Comparison of ENCODE assay signal across 23 cellular contexts in the genomic region with DNA sequence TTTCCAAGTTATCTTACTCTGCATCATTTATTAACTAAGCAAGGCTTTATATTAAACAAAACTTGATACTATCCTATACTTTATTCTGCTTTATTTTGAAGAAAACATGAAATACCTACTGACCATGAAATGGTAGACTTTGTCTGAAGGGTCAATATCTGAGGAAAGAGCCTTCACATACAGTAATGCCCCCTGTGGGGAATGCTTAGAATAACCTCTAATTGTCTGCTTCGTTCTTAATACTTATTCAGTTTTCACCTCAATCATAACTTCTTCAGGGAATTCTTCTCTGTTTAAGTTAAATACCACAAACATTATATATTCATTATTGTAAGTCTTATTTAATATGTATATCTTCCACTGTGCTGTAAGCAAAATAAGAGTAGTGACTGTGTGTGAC.
"Had no signal": no experiment of that assay in that cellular context is flagged by ENCODE, and none has a peak within 500 bp of the region (broad histone marks: within the 10 kb centered on the region; RNA-seq: fewer than 3 reads in every experiment).

No MANE protein-coding gene starts in this region.

- H3K4me1 Mint-ChIP-seq: naive B cell; nephron; stimulated activated naive B cell treated with anti-CD40 and anti-IgM and Interleukin-4, amounts not matched to agents 10 μg/mL and 1 μg/mL and 100 μg/mL, for 72 hours had no signal

- H3K27me3 ChIP-seq: colonic mucosa, heart left ventricle, neutrophil, sigmoid colon, stomach, transverse colon had no signal

- H3K36me3 Mint-ChIP-seq: naive B cell; stimulated activated naive B cell treated with anti-CD40 and anti-IgM and Interleukin-4, amounts not matched to agents 10 μg/mL and 1 μg/mL and 100 μg/mL, for 72 hours had no signal

- H3K27ac Mint-ChIP-seq: naive B cell; nephron; stimulated activated naive B cell treated with anti-CD40 and anti-IgM and Interleukin-4, amounts not matched to agents 10 μg/mL and 1 μg/mL and 100 μg/mL, for 72 hours had no signal

- H3K9me3 ChIP-seq: colonic mucosa, heart left ventricle, neutrophil, psoas muscle, sigmoid colon, stomach, thoracic aorta, transverse colon had no signal

- ATAC-seq: heart left ventricle; left colon; left ventricle myocardium superior; psoas muscle; stimulated activated naive B cell treated with anti-CD40 and anti-IgM and Interleukin-4, amounts not matched to agents 10 μg/mL and 1 μg/mL and 100 μg/mL, for 72 hours had no signal

- H3K4me3 ChIP-seq: colonic mucosa, heart left ventricle, lung, psoas muscle, sigmoid colon, skin epidermis, stomach, thoracic aorta, transverse colon had no signal

- H3K4me3 Mint-ChIP-seq: naive B cell; nephron; stimulated activated naive B cell treated with anti-CD40 and anti-IgM and Interleukin-4, amounts not matched to agents 10 μg/mL and 1 μg/mL and 100 μg/mL, for 72 hours had no signal

- H3K9me3 Mint-ChIP-seq: naive B cell; nephron; stimulated activated naive B cell treated with anti-CD40 and anti-IgM and Interleukin-4, amounts not matched to agents 10 μg/mL and 1 μg/mL and 100 μg/mL, for 72 hours had no signal

- H3K27ac ChIP-seq: colonic mucosa, heart left ventricle, neutrophil, psoas muscle, sigmoid colon, skin epidermis, stomach, thoracic aorta, transverse colon had no signal

- H3K27me3 Mint-ChIP-seq: naive B cell; stimulated activated naive B cell treated with anti-CD40 and anti-IgM and Interleukin-4, amounts not matched to agents 10 μg/mL and 1 μg/mL and 100 μg/mL, for 72 hours had no signal

- H3K36me3 ChIP-seq: colonic mucosa, heart left ventricle, neutrophil, sigmoid colon, stomach, thoracic aorta, transverse colon had no signal

- DNase-seq: colonic mucosa; dermis blood vessel endothelial cell; foreskin melanocyte; heart left ventricle; hippocampal formation; left colon; left ventricle myocardium superior; mesenchymal stem cell; naive B cell; psoas muscle; retina; sigmoid colon; stimulated activated CD4-positive, alpha-beta T cell treated with anti-CD3 and anti-CD28 coated beads, Interleukin-2, amount 100 ng/mL, for 24 hours; stimulated activated CD4-positive, alpha-beta T cell treated with anti-CD3 and anti-CD28 coated beads, Interleukin-4, amount 100 ng/mL, for 4 hours; stimulated activated naive B cell treated with anti-CD40 and anti-IgM and Interleukin-4, amounts not matched to agents 10 μg/mL and 1 μg/mL and 100 μg/mL, for 72 hours; stomach; substantia nigra; transverse colon had no signal

- H3K4me1 ChIP-seq: colonic mucosa, heart left ventricle, psoas muscle, sigmoid colon, stomach, transverse colon had no signal
